8 cellular contexts compared by ENCODE assay signal in genomic region chr10:72088879-72089585, GRCh38. TPM values are rescaled to one million over a fixed set of nuclear protein-coding genes. Genes with fewer than 3 reads are reported as not detected.
DNase-seq lines count a peak whose midpoint lies in the region; ATAC-seq and TF ChIP-seq lines count a peak whose summit lies in the region.

No MANE protein-coding gene starts in this region.

- H2AFZ ChIP-seq in DND-41 (ENCODE audit: low read depth, low read length): no peak overlapping the region

- no peaks in the 10 kb centered on the region for H3K9me3 ChIP-seq in DND-41 (ENCODE audit: insufficient read depth, low read length, severe bottlenecking)
- no peaks in the 10 kb centered on the region for H3K9me3 ChIP-seq in HAP-1
- no peaks in the 10 kb centered on the region for H3K9me3 ChIP-seq in ovary

- peak overlapping the region; percentile 88 for H3K4me2 ChIP-seq in DND-41 (ENCODE audit: insufficient read depth, low read length)

- H3K27me3 Mint-ChIP-seq in activated naive CD4-positive, alpha-beta T cell treated with anti-CD3 and anti-CD28 coated beads for 36 hours (ENCODE audit: low read depth): no peaks in the 10 kb centered on the region
- no peaks in the 10 kb centered on the region for H3K27me3 Mint-ChIP-seq in stimulated activated naive CD8-positive, alpha-beta T cell treated with anti-CD3 and anti-CD28 coated beads, Interleukin-15, amount 100 ng/mL, for 72 hours

- H3K4me3 Mint-ChIP-seq in activated naive CD4-positive, alpha-beta T cell treated with anti-CD3 and anti-CD28 coated beads for 36 hours: peak overlapping the region; percentile 99
- peak overlapping the region; percentile 98 to 100 for H3K4me3 Mint-ChIP-seq in stimulated activated naive CD8-positive, alpha-beta T cell treated with anti-CD3 and anti-CD28 coated beads, Interleukin-15, amount 100 ng/mL, for 72 hours

- no peaks in the 10 kb centered on the region; the same call in 1 of the 2 replicates for H4K20me1 ChIP-seq in DND-41 (ENCODE audit: insufficient read depth, low read length)

- no peak for TF ChIP-seq POLR2A in ovary (IDR thresholded peaks at IDR 0.05)

- ATAC-seq in DND-41 (ENCODE audit: insufficient read depth, low read depth) (peak; percentile 59), left lobe of liver (peak; percentile 56), omental fat pad (ENCODE audit: low FRiP score) (no peak)
- ATAC-seq in stimulated activated naive CD8-positive, alpha-beta T cell treated with anti-CD3 and anti-CD28 coated beads, Interleukin-15, amount 100 ng/mL, for 72 hours: peak; percentile 50

- no peaks in the 10 kb centered on the region for H3K36me3 ChIP-seq in DND-41 (ENCODE audit: insufficient read depth, low read length)
- no peaks in the 10 kb centered on the region for H3K36me3 ChIP-seq in HAP-1 (replicated peaks)
- H3K36me3 ChIP-seq in ovary: no peaks in the 10 kb centered on the region

- H3K36me3 Mint-ChIP-seq in activated naive CD4-positive, alpha-beta T cell treated with anti-CD3 and anti-CD28 coated beads for 36 hours (ENCODE audit: low read depth): peaks cover 34% of the 10 kb centered on the region

- peaks cover 28% of the 10 kb centered on the region for H3K4me1 ChIP-seq in DND-41 (ENCODE audit: insufficient read depth, low read length)
- H3K4me1 ChIP-seq in HAP-1: no peaks in the 10 kb centered on the region; the same call in 1 of the 2 replicates
- H3K4me1 ChIP-seq in ovary (ENCODE audit: insufficient read depth): peaks cover 12% of the 10 kb centered on the region

- H3K4me3 ChIP-seq in DND-41 (ENCODE audit: low read depth in 1 of 2, low read length in 2 of 2) (no peak overlapping the region), HAP-1 (no peak overlapping the region), ovary (no peak overlapping the region)

- H3K27me3 ChIP-seq in DND-41 (ENCODE audit: insufficient read depth, low read length, poor library complexity) (peaks cover 38% of the 10 kb centered on the region), HAP-1 (ENCODE audit: low read depth) (peaks cover 34% of the 10 kb centered on the region), ovary (no peaks in the 10 kb centered on the region)

- H3K27ac Mint-ChIP-seq in activated naive CD4-positive, alpha-beta T cell treated with anti-CD3 and anti-CD28 coated beads for 36 hours: peak overlapping the region; percentile 99
- peak overlapping the region; percentile 99 for H3K27ac Mint-ChIP-seq in stimulated activated naive CD8-positive, alpha-beta T cell treated with anti-CD3 and anti-CD28 coated beads, Interleukin-15, amount 100 ng/mL, for 72 hours

- no peaks in the 10 kb centered on the region for H3K9me3 Mint-ChIP-seq in activated naive CD4-positive, alpha-beta T cell treated with anti-CD3 and anti-CD28 coated beads for 36 hours
- H3K9me3 Mint-ChIP-seq in stimulated activated naive CD8-positive, alpha-beta T cell treated with anti-CD3 and anti-CD28 coated beads, Interleukin-15, amount 100 ng/mL, for 72 hours: no peaks in the 10 kb centered on the region

- no peak overlapping the region for H3K9ac ChIP-seq in DND-41 (ENCODE audit: low read depth, low read length)

- in situ Hi-C loops in HAP-1 (cut with MboI; ENCODE audit: low sequenced_read_pairs): no loop called here

- CTCF ChIA-PET in activated naive CD4-positive, alpha-beta T cell treated with anti-CD3 and anti-CD28 coated beads for 36 hours (lab: Charles Lee): interaction anchor here (0.9 to 2.4 kb wide), 8 partner anchors 10 to 248 kb away, joined by 3 to 7 read pairs (median 4); no protein-coding TSS in a partner anchor

- WGBS in ovary, 3 donors: 77 to 84% (median 83%) methylated on average over 15 of the region's 15 CpGs

- peaks cover 63% of the 10 kb centered on the region for H3K4me1 Mint-ChIP-seq in activated naive CD4-positive, alpha-beta T cell treated with anti-CD3 and anti-CD28 coated beads for 36 hours (ENCODE audit: low read depth)
- peaks cover 61% of the 10 kb centered on the region for H3K4me1 Mint-ChIP-seq in stimulated activated naive CD8-positive, alpha-beta T cell treated with anti-CD3 and anti-CD28 coated beads, Interleukin-15, amount 100 ng/mL, for 72 hours

- no peaks in the 10 kb centered on the region for H3K79me2 ChIP-seq in DND-41 (ENCODE audit: insufficient read depth, low read length)

- TF ChIP-seq CTCF in DND-41 (IDR thresholded peaks at IDR 0.05; ENCODE audit: borderline replicate concordance, extremely low read depth, low read length, poor library complexity, severe bottlenecking): no peak
- TF ChIP-seq CTCF in omental fat pad (IDR thresholded peaks at IDR 0.05): no peak
- no peak for TF ChIP-seq CTCF in ovary (IDR thresholded peaks at IDR 0.05)

- H3K27ac ChIP-seq in DND-41 (ENCODE audit: low read length): no peak overlapping the region
- no peak overlapping the region for H3K27ac ChIP-seq in ovary

- intact Hi-C loops in activated naive CD4-positive, alpha-beta T cell treated with anti-CD3 and anti-CD28 coated beads for 36 hours (cut with micrococcal nuclease): loop anchor here (1.0 to 10.0 kb wide), 7 partner anchors 18 to 1924 kb away; no protein-coding TSS in a partner anchor
- intact Hi-C loops in ovary (cut with DNase I): no loop called here

- no peak for TF ChIP-seq EP300 in ovary (IDR thresholded peaks at IDR 0.05)

- DNase-seq in DND-41 (peak; percentile 47), NCI-H748 (lab: John Stamatoyannopoulos, UW; ENCODE audit: unreplicated experiment) (peak; percentile 72), left lobe of liver (ENCODE audit: low spot score) (no peak), HAP-1 (ENCODE audit: low spot score in 2 of 2) (no peak), omental fat pad (ENCODE audit: low spot score) (no peak), ovary (no peak)
- peak; percentile 81 for DNase-seq in activated naive CD4-positive, alpha-beta T cell treated with anti-CD3 and anti-CD28 coated beads for 36 hours
- peak in 1 of 2 donors; percentile 71 for DNase-seq in stimulated activated naive CD8-positive, alpha-beta T cell treated with anti-CD3 and anti-CD28 coated beads, Interleukin-15, amount 100 ng/mL, for 72 hours

RNA-seq across cellular contexts. Expression of gene SPOCK2, which starts 0.7 kb away (rescaled TPM):
- total RNA-seq in activated naive CD4-positive, alpha-beta T cell treated with anti-CD3 and anti-CD28 coated beads for 36 hours: 100 to 1,000 TPM; 205 to 208 TPM
- total RNA-seq in left lobe of liver (1.6 TPM), omental fat pad (10 to 100 TPM in 2 of 4 donors, 1 to 10 TPM in 2; 8.3 to 24.6 (median 16.2) TPM), ovary (10 to 100 TPM in 3 of 7 donors, 1 to 10 TPM in 4; 1.4 to 77.7 (median 8.7) TPM)
- polyA plus RNA-seq in ovary: 10 to 100 TPM in 1 of 2 donors, 1 to 10 TPM in 1; 1.7 to 27.1 TPM

Comparison
In these comparisons a context has a peak if more than half of its experiments do, and no peak if none do; other contexts are left out.
1. DNase-seq: peak in DND-41 (single experiment), NCI-H748 (single experiment) and activated naive CD4-positive, alpha-beta T cell treated with anti-CD3 and anti-CD28 coated beads for 36 hours (single experiment); none in left lobe of liver (single experiment), HAP-1 (0 of 2), omental fat pad (single experiment) and ovary (0 of 5).